In the genomic region with DNA sequence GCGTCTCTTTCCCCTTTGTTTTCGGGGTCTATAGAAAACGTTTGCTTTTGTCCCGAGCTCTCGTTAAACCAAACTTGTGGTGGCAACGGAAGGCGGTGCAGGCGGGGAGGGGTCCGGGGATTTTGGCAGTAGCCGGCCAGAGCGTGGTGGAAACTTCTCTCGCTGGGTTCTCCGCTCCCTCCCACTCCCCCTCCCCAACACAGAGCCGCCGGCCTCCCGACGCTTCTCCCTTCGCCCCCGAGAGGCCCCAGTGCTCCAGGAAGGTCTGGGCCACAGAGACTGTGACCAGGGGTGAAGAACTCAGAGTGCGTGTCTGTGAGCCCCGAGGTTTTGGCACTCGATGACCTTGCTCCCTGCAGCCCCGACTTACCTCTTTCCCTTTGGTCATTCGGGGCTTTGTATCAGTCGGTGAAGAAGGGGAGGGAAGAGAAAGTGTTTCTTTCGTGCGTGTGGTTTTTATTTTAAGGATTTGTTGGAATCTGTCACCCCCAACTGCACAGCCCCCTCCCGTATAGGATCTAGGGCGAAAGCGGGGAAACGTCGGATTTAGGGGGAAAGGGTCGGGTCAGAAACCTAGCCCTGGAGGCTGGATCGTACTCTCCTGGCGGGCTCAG, we compare ENCODE assay signal across 8 cellular contexts. TPM values are rescaled to one million over a fixed set of nuclear protein-coding genes. Genes with fewer than 3 reads are reported as not detected.
DNase-seq lines count a peak whose midpoint lies in the region; ATAC-seq, FAIRE-seq and TF ChIP-seq lines count a peak whose summit lies in the region.

No MANE protein-coding gene starts in this region.

- H3K4me1 Mint-ChIP-seq in stimulated activated naive CD8-positive, alpha-beta T cell treated with anti-CD3 and anti-CD28 coated beads, Interleukin-15, Interleukin-2, amounts not matched to agents 100 ng/mL and 50 ng/mL, for 24 hours (ENCODE audit: low read depth) = peaks cover 11% of the 10 kb centered on the region

- H3K4me2 ChIP-seq in mesendoderm (ENCODE audit: low read length) = peak overlapping the region; percentile 70

- no peak for ATAC-seq in stimulated activated naive CD8-positive, alpha-beta T cell treated with anti-CD3 and anti-CD28 coated beads, Interleukin-15, Interleukin-2, amounts not matched to agents 100 U/mL and 50 U/mL, for 24 hours
- no peak for ATAC-seq in GM19455 (IDR thresholded peaks at IDR 0.05; ENCODE audit: unreplicated experiment)

- H3K9me3 Mint-ChIP-seq in stimulated activated naive CD8-positive, alpha-beta T cell treated with anti-CD3 and anti-CD28 coated beads, Interleukin-15, Interleukin-2, amounts not matched to agents 100 ng/mL and 50 ng/mL, for 24 hours = no peaks in the 10 kb centered on the region

- peak overlapping the region; percentile 38 for H3K4me3 ChIP-seq in astrocyte of the cerebellum (ENCODE audit: low read depth, low read length)
- no peak overlapping the region for H3K4me3 ChIP-seq in mesendoderm (ENCODE audit: low read length)

- no peak overlapping the region for H4K8ac ChIP-seq in mesendoderm (ENCODE audit: low read depth, low read length)

- peak overlapping the region; percentile 67 for H3K56ac ChIP-seq in mesendoderm (ENCODE audit: low read length)

- no peaks in the 10 kb centered on the region for H3K36me3 Mint-ChIP-seq in stimulated activated naive CD8-positive, alpha-beta T cell treated with anti-CD3 and anti-CD28 coated beads, Interleukin-15, Interleukin-2, amounts not matched to agents 100 ng/mL and 50 ng/mL, for 24 hours (ENCODE audit: low read depth)

- in situ Hi-C loops in astrocyte of the cerebellum (cut with HindIII; ENCODE audit: low sequenced_read_pairs) = no loop called here

- H3K18ac ChIP-seq in mesendoderm (ENCODE audit: low read length) = peak overlapping the region; percentile 90

- no peak overlapping the region for H4K5ac ChIP-seq in mesendoderm (ENCODE audit: low read length)

- peak overlapping the region; percentile 44 for H3K27ac ChIP-seq in mesendoderm (ENCODE audit: low read depth, low read length)

- no peak overlapping the region for H2BK15ac ChIP-seq in mesendoderm (replicated peaks; ENCODE audit: low read depth)

- H3K27ac Mint-ChIP-seq in stimulated activated naive CD8-positive, alpha-beta T cell treated with anti-CD3 and anti-CD28 coated beads, Interleukin-15, Interleukin-2, amounts not matched to agents 100 ng/mL and 50 ng/mL, for 24 hours = peak overlapping the region; percentile 94

- TF ChIP-seq CTCF in astrocyte of the cerebellum (IDR thresholded peaks at IDR 0.05; ENCODE audit: low read depth, low read length, missing control alignments) = no peak

- no peak overlapping the region for H3K23ac ChIP-seq in mesendoderm (ENCODE audit: low read length)

- H2BK120ac ChIP-seq in mesendoderm (ENCODE audit: low read depth, low read length) = no peak overlapping the region

- H3K4me1 ChIP-seq in mesendoderm (ENCODE audit: control insufficient read depth, low read depth, low read length) = peaks cover 2% of the 10 kb centered on the region

- peak overlapping the region; percentile 52 for H3K9ac ChIP-seq in mesendoderm (ENCODE audit: low read length)

- H3K36me3 ChIP-seq in mesendoderm (ENCODE audit: control insufficient read depth, insufficient read depth, low read length) = no peaks in the 10 kb centered on the region

- no peaks in the 10 kb centered on the region for H3K79me2 ChIP-seq in mesendoderm (ENCODE audit: control insufficient read depth, insufficient read depth, low read length)

- H3K27me3 Mint-ChIP-seq in stimulated activated naive CD8-positive, alpha-beta T cell treated with anti-CD3 and anti-CD28 coated beads, Interleukin-15, Interleukin-2, amounts not matched to agents 100 ng/mL and 50 ng/mL, for 24 hours = peaks cover 3% of the 10 kb centered on the region

- WGBS in mesendoderm (ENCODE audit: extremely low coverage, insufficient coverage, low lambda C conversion rate) = no CpG with 5 or more reads among the region's 35 CpGs

- H3K4me3 Mint-ChIP-seq in stimulated activated naive CD8-positive, alpha-beta T cell treated with anti-CD3 and anti-CD28 coated beads, Interleukin-15, Interleukin-2, amounts not matched to agents 100 ng/mL and 50 ng/mL, for 24 hours = peak overlapping the region; percentile 79

- H2AK5ac ChIP-seq in mesendoderm (ENCODE audit: low read length) = no peak overlapping the region

- FAIRE-seq in urothelium cell line (lab: Jason Lieb, UNC) = no peak

- H3K79me1 ChIP-seq in mesendoderm (ENCODE audit: low read length) = no peaks in the 10 kb centered on the region

- no peak for DNase-seq in stimulated activated naive CD8-positive, alpha-beta T cell treated with anti-CD3 and anti-CD28 coated beads, Interleukin-15, Interleukin-2, amounts not matched to agents 100 U/mL and 50 U/mL, for 24 hours
- no peak for DNase-seq in astrocyte of the cerebellum (ENCODE audit: low read depth)
- peak; percentile 86 for DNase-seq in mesendoderm
- DNase-seq in dedifferentiated amniotic fluid mesenchymal stem cell (ENCODE audit: extremely low spot score) = no peak
- DNase-seq in urothelium cell line (ENCODE audit: low spot score) = no peak
- DNase-seq in iPS-NIHi11 (ENCODE audit: low spot score) = no peak

- H3K27me3 ChIP-seq in mesendoderm (ENCODE audit: insufficient read depth, low read length, poor library complexity) = no peaks in the 10 kb centered on the region

- peak overlapping the region; percentile 60 for H3K4ac ChIP-seq in mesendoderm (ENCODE audit: low read depth, low read length)

- no peak overlapping the region for H2BK5ac ChIP-seq in mesendoderm (ENCODE audit: low read length)

RNA-seq across cellular contexts. Expression of a gene that starts 9.0 kb away (rescaled TPM):
- polyA plus RNA-seq in mesendoderm (2013, experiment 1 of 2) = 14.6 TPM
- 14.9 TPM for polyA plus RNA-seq in mesendoderm (2013, experiment 2 of 2)
